8 cellular contexts compared by ENCODE assay signal in the genomic region with DNA sequence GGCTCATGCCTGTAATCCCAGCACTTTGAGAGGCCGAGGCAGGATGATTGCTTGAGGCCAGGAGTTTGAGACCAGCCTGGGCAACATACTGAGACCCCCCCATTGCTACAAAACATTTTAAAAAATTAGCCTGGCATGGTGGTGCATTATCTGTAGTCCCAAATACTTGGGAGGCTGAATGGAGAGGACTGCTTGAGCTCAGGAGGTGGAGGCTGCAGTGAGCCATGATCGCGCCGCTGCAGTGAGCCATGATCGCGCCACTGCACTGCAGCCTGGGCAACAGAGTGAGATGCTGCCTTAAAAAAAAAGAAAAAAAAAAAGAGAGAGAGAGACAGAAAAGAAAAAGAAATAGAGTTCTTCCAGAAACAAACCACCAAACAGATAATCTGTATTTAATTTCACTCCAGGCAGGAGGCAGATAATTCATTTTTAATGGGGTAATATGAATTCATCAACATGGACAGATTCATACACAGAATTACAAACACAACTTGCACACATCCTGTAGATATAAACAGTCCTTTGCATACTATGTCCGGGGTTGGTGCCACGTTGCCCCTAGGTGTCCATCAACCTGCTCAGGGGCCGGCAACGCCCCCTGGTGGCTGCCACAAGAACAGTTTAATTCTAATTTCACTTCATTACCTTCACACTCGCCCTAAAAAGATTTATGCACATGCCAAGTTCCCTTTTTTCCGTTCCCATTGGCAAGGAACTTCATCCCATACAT. TPM values are rescaled to one million over a fixed set of nuclear protein-coding genes. Genes with fewer than 3 reads are reported as not detected.
DNase-seq lines count a peak whose midpoint lies in the region; ATAC-seq, FAIRE-seq and TF ChIP-seq lines count a peak whose summit lies in the region.

No MANE protein-coding gene starts in this region.

- WGBS in GM12878 (ENCODE audit: insufficient coverage, insufficient replicate concordance, low lambda C conversion rate, missing lambda C conversion rate), result 49% methylated on average over 12 of the region's 12 CpGs

- dilution Hi-C loops in keratinocyte (cut with MboI; ENCODE audit: extremely low pct_ligation_motif_present, low sequenced_read_pairs), result loop anchor here (25.0 kb wide), 1 partner anchor 247 kb away; no protein-coding TSS in a partner anchor

- H3K36me3 ChIP-seq in GM12878 (ENCODE audit: control insufficient read depth in 2 of 2, insufficient read depth in 2 of 2, low read length in 1 of 2) (no peaks in the 10 kb centered on the region), keratinocyte (ENCODE audit: control insufficient read depth in 2 of 2, extremely low read depth in 1 of 2, insufficient read depth in 2 of 2, low read length in 2 of 2) (no peaks in the 10 kb centered on the region)

- no peak overlapping the region for H3K9ac ChIP-seq in GM12878 (ENCODE audit: control insufficient read depth, insufficient read depth, low read length)
- H3K9ac ChIP-seq in keratinocyte (ENCODE audit: control insufficient read depth, extremely low read depth, insufficient read depth, low read length), result no peak overlapping the region

- FAIRE-seq in GM19239 (lab: Jason Lieb, UNC) (peak; percentile 68), GM12878 (lab: Jason Lieb, UNC) (no peak), keratinocyte (lab: Jason Lieb, UNC) (no peak)

- DNase-seq in AML-193 (lab: John Stamatoyannopoulos, UW), result peak; percentile 59 to 71
- peak; percentile 56 for DNase-seq in GM19239 (ENCODE audit: insufficient read length, low spot score)
- DNase-seq in NAMALWA (ENCODE audit: low spot score), result peak; percentile 83
- DNase-seq in T-helper 9 cell, result peak; percentile 55
- peak; percentile 19 for DNase-seq in GM12878 (ENCODE audit: low read depth, low spot score)
- no peak for DNase-seq in keratinocyte (ENCODE audit: low read depth, low spot score)
- peak; percentile 56 to 58 for DNase-seq in stimulated activated CD4-positive, alpha-beta T cell treated with anti-CD3 and anti-CD28 coated beads, Interleukin-4, amount 100 ng/mL, for 48 hours (ENCODE audit: low read depth in 2 of 2)
- no peak for DNase-seq in dedifferentiated amniotic fluid mesenchymal stem cell (ENCODE audit: extremely low spot score)

- 0 out of 2 replicates have a peak, but pooled peaks cover 3% of the 10 kb centered on the region for H3K4me1 ChIP-seq in GM12878 (ENCODE audit: control insufficient read depth, insufficient read depth, low read length)
- H3K4me1 ChIP-seq in keratinocyte (ENCODE audit: control insufficient read depth, extremely low read depth, insufficient read depth, low read length), result peaks cover 11% of the 10 kb centered on the region

- CTCF ChIA-PET in GM12878 (lab: Yijun Ruan, JAX), result interaction anchor here (0.7 to 14.9 kb wide), 24 partner anchors 8 to 758 kb away, joined by 3 to 214 read pairs (median 7); partner anchors contain the start of genes BCL2L14, BORCS5 and MANSC1

- ATAC-seq in GM12878, result peak; percentile 90

- H3K9me3 ChIP-seq in GM12878 (replicated peaks; ENCODE audit: control insufficient read depth, insufficient read depth, low read length) (no peaks in the 10 kb centered on the region), keratinocyte (ENCODE audit: control insufficient read depth, low read depth, low read length) (no peaks in the 10 kb centered on the region)

- peak; percentile 81 to 89 (median 82) for TF ChIP-seq CTCF in GM12878 (IDR thresholded peaks at IDR 0.05 in 2 of 3, conservative IDR thresholded peaks at IDR 0.05 in 1 of 3; ENCODE audit: control insufficient read depth in 2 of 3, extremely low read depth in 1 of 3, insufficient read depth in 1 of 3, low read depth in 3 of 3, low read length in 3 of 3)
- peak; percentile 82 to 89 (median 86) for TF ChIP-seq CTCF in keratinocyte (optimal IDR thresholded peaks at IDR 0.05 in 1 of 3, IDR thresholded peaks at IDR 0.05 in 1 of 3, conservative IDR thresholded peaks at IDR 0.05 in 1 of 3; ENCODE audit: extremely low read depth in 1 of 3, insufficient read depth in 2 of 3, low read length in 3 of 3)

- no peak for TF ChIP-seq POLR2A in GM12878 (IDR thresholded peaks at IDR 0.05; ENCODE audit: low read depth, low read length)

- H2AFZ ChIP-seq in GM12878 (ENCODE audit: control insufficient read depth, low read depth, low read length), result no peak overlapping the region
- no peak overlapping the region for H2AFZ ChIP-seq in keratinocyte (ENCODE audit: control insufficient read depth, low read length)

- H3K27ac ChIP-seq in GM12878 (ENCODE audit: control insufficient read depth, insufficient read depth) (no peak overlapping the region), keratinocyte (ENCODE audit: control insufficient read depth, insufficient read depth, low read length) (no peak overlapping the region)

- intact Hi-C loops in GM12878 (cut with micrococcal nuclease; ENCODE audit: unreplicated experiment), result loop anchor here (1.0 to 2.0 kb wide), 2 partner anchors 253 to 753 kb away; no protein-coding TSS in a partner anchor

- H3K4me3 ChIP-seq in GM12878 (no peak overlapping the region), keratinocyte (ENCODE audit: control insufficient read depth in 2 of 3, extremely low read depth in 1 of 3, insufficient read depth in 2 of 3, low read depth in 1 of 3, low read length in 3 of 3) (no peak overlapping the region)

- RAD21 ChIA-PET in GM12878 (lab: Charles Lee; ENCODE audit: unreplicated experiment), result interaction anchor here (0.7 to 3.1 kb wide), 9 partner anchors 8 to 754 kb away, joined by 3 to 11 read pairs (median 3); partner anchors contain the start of gene BORCS5

- peak; percentile 58 for TF ChIP-seq RAD21 in GM12878 (IDR thresholded peaks at IDR 0.05; ENCODE audit: insufficient read depth, low read depth, low read length)

- no peaks in the 10 kb centered on the region for H4K20me1 ChIP-seq in GM12878 (ENCODE audit: control insufficient read depth, insufficient read depth)
- H4K20me1 ChIP-seq in keratinocyte (ENCODE audit: control insufficient read depth, extremely low read depth, insufficient read depth, low read length), result no peaks in the 10 kb centered on the region

- SMC1A ChIA-PET in GM12878 (lab: Charles Lee; ENCODE audit: uncharacterized antibody, unreplicated experiment), result interaction anchor here (0.6 to 4.4 kb wide), 12 partner anchors 8 to 1113 kb away, joined by 3 to 31 read pairs (median 4); partner anchors contain the start of gene LRP6

- BruUV-seq in GM12878 (replicated peaks; lab: Mats Ljungman, UMichigan), result no TSS peak

- H3K9me1 ChIP-seq in keratinocyte (ENCODE audit: control insufficient read depth, extremely low read depth, insufficient read depth, low read length), result no peaks in the 10 kb centered on the region

- H3K27me3 ChIP-seq in GM12878 (replicated peaks in 1 of 2; ENCODE audit: control insufficient read depth in 2 of 2, insufficient read depth in 2 of 2, low read length in 1 of 2) (no peaks in the 10 kb centered on the region), keratinocyte (ENCODE audit: control insufficient read depth, extremely low read depth, insufficient read depth, low read length) (no peaks in the 10 kb centered on the region)

- POLR2A ChIA-PET in GM12878 (lab: Charles Lee), result interaction anchor here (1.1 kb wide), 1 partner anchor 23 kb away, joined by 3 read pairs; the partner anchor contains the start of gene BORCS5

- H3K79me2 ChIP-seq in GM12878 (ENCODE audit: control insufficient read depth, insufficient read depth, low read length), result no peaks in the 10 kb centered on the region
- no peaks in the 10 kb centered on the region for H3K79me2 ChIP-seq in keratinocyte (ENCODE audit: control insufficient read depth, insufficient read depth, low read length)

- TF ChIP-seq EP300 in GM12878 (IDR thresholded peaks at IDR 0.05; ENCODE audit: borderline replicate concordance in 1 of 2, control insufficient read depth in 1 of 2, low read depth in 2 of 2, low read length in 2 of 2), result no peak

- no peak overlapping the region for H3K4me2 ChIP-seq in GM12878 (ENCODE audit: control insufficient read depth, insufficient read depth)
- H3K4me2 ChIP-seq in keratinocyte (ENCODE audit: control insufficient read depth, extremely low read depth, insufficient read depth, low read depth, low read length), result peak overlapping the region; percentile 18

- in situ Hi-C loops in GM12878 (cut with MboI), result loop anchor here (5.0 kb wide), 1 partner anchor 252 kb away; no protein-coding TSS in a partner anchor

RNA-seq across cellular contexts. Expression of gene MANSC1, which starts 15.9 kb away (rescaled TPM):
- not detected in 2 replicates for total RNA-seq in GM12878 (2013; cell fraction: nucleolus; rRNA removed)
- total RNA-seq in GM12878 (2014; rRNA removed), result 0.17 TPM in 1 of 2 replicates, not detected in the other
- total RNA-seq in GM12878 (2014; rRNA removed; fragmentation: Illumina TruSeq; extraction: Trizol), result 0.09 and 0.18 TPM in 2 replicates
- total RNA-seq in GM12878 (2021), result 0.19 and 0.23 TPM in 2 replicates
- not detected for polyA plus RNA-seq in GM12878 (2011; ENCODE audit: low read depth)
- 0.03 TPM in 1 of 2 replicates, not detected in the other for polyA plus RNA-seq in GM12878 (2011; rRNA removed)
- not detected in 2 replicates for polyA plus RNA-seq in GM12878 (2011; cell fraction: cytosol; rRNA removed)
- not detected in 2 replicates for polyA plus RNA-seq in GM12878 (2011; cell fraction: nucleus; rRNA removed)
- 0.17 TPM in 1 of 2 replicates, not detected in the other for polyA plus RNA-seq in GM12878 (2012)
- polyA plus RNA-seq in GM12878 (2014; fragmentation: Illumina TruSeq; extraction: Trizol), result 0.15 and 0.19 TPM in 2 replicates
- polyA plus RNA-seq in GM12878 (2014; fragmentation: Nextera tagmentation; extraction: Ambion mirVana), result under 1 TPM; 0.02 to 0.06 TPM
- polyA plus RNA-seq in GM12878 (2014; rRNA removed), result 0.08 and 0.13 TPM in 2 replicates
- under 1 TPM in 1 of 2 experiments, not detected in 1; 0.04 TPM for polyA plus RNA-seq in GM12878 (2016; fragmentation: Nextera tagmentation; extraction: Ambion mirVana)
- not detected in 2 replicates for polyA minus RNA-seq in GM12878 (2011; rRNA and poly(A)+ RNA removed)
- polyA minus RNA-seq in GM12878 (2011; cell fraction: cytosol; rRNA and poly(A)+ RNA removed), result not detected in 2 replicates
- not detected in 2 replicates for polyA minus RNA-seq in GM12878 (2011; cell fraction: nucleus; rRNA and poly(A)+ RNA removed)
- polyA plus RNA-seq in keratinocyte, result 0.91 to 1.6 TPM (median 1.1 TPM) in 3 replicates
- 4.4 TPM for polyA plus RNA-seq in keratinocyte (2011; ENCODE audit: low read depth)
- polyA plus RNA-seq in keratinocyte (2011; cell fraction: cytosol; rRNA removed), result 0.73 and 1.2 TPM in 2 replicates
- polyA plus RNA-seq in keratinocyte (2011; cell fraction: nucleus; rRNA removed), result 1.8 and 2.7 TPM in 2 replicates
- polyA plus RNA-seq in keratinocyte (2012; ENCODE audit: low replicate concordance), result 2.0 and 8.8 TPM in 2 replicates
- polyA minus RNA-seq in keratinocyte, result 0.30 to 1.3 TPM (median 0.79 TPM) in 3 replicates
- polyA minus RNA-seq in keratinocyte (2011; cell fraction: cytosol; rRNA and poly(A)+ RNA removed), result not detected
- polyA minus RNA-seq in keratinocyte (2011; cell fraction: nucleus; rRNA and poly(A)+ RNA removed), result 0.42 and 1.3 TPM in 2 replicates

RNA-seq across cellular contexts. Expression of gene BORCS5, which starts 22.7 kb away (rescaled TPM):
- 33.5 and 38.5 TPM in 2 replicates for total RNA-seq in GM12878 (2013; cell fraction: nucleolus; rRNA removed)
- 10.2 and 11.7 TPM in 2 replicates for total RNA-seq in GM12878 (2014; rRNA removed)
- total RNA-seq in GM12878 (2014; rRNA removed; fragmentation: Illumina TruSeq; extraction: Trizol), result 8.2 and 9.3 TPM in 2 replicates
- total RNA-seq in GM12878 (2021), result 23.5 and 25.9 TPM in 2 replicates
- 7.8 TPM for polyA plus RNA-seq in GM12878 (2011; ENCODE audit: low read depth)
- polyA plus RNA-seq in GM12878 (2011; rRNA removed), result 14.0 and 15.1 TPM in 2 replicates
- polyA plus RNA-seq in GM12878 (2011; cell fraction: cytosol; rRNA removed), result 27.9 and 34.5 TPM in 2 replicates
- polyA plus RNA-seq in GM12878 (2011; cell fraction: nucleus; rRNA removed), result 22.3 and 24.1 TPM in 2 replicates
- 10.0 and 13.8 TPM in 2 replicates for polyA plus RNA-seq in GM12878 (2012)
- polyA plus RNA-seq in GM12878 (2014; fragmentation: Illumina TruSeq; extraction: Trizol), result 16.0 and 17.2 TPM in 2 replicates
- 1 to 10 TPM; 1.4 to 1.7 TPM for polyA plus RNA-seq in GM12878 (2014; fragmentation: Nextera tagmentation; extraction: Ambion mirVana)
- 20.9 and 23.0 TPM in 2 replicates for polyA plus RNA-seq in GM12878 (2014; rRNA removed)
- polyA plus RNA-seq in GM12878 (2016; fragmentation: Nextera tagmentation; extraction: Ambion mirVana), result 10 to 100 TPM; 33.6 to 39.7 TPM
- 23.4 and 26.7 TPM in 2 replicates for polyA minus RNA-seq in GM12878 (2011; rRNA and poly(A)+ RNA removed)
- 13.6 and 19.5 TPM in 2 replicates for polyA minus RNA-seq in GM12878 (2011; cell fraction: cytosol; rRNA and poly(A)+ RNA removed)
- 15.5 and 29.0 TPM in 2 replicates for polyA minus RNA-seq in GM12878 (2011; cell fraction: nucleus; rRNA and poly(A)+ RNA removed)
- polyA plus RNA-seq in keratinocyte, result 5.4 to 14.1 TPM (median 5.6 TPM) in 3 replicates
- 15.7 TPM for polyA plus RNA-seq in keratinocyte (2011; ENCODE audit: low read depth)
- 11.5 and 13.5 TPM in 2 replicates for polyA plus RNA-seq in keratinocyte (2011; cell fraction: cytosol; rRNA removed)
- 9.4 and 10.6 TPM in 2 replicates for polyA plus RNA-seq in keratinocyte (2011; cell fraction: nucleus; rRNA removed)
- polyA plus RNA-seq in keratinocyte (2012; ENCODE audit: low replicate concordance), result 7.0 and 8.8 TPM in 2 replicates
- polyA minus RNA-seq in keratinocyte, result 9.5 to 14.6 TPM (median 11.3 TPM) in 3 replicates
- 10.4 TPM for polyA minus RNA-seq in keratinocyte (2011; cell fraction: cytosol; rRNA and poly(A)+ RNA removed)
- 9.5 and 18.8 TPM in 2 replicates for polyA minus RNA-seq in keratinocyte (2011; cell fraction: nucleus; rRNA and poly(A)+ RNA removed)

Comparison
In these comparisons a context has a peak if more than half of its experiments do, and no peak if none do; other contexts are left out.
1. DNase-seq: peak in AML-193 (2 of 2), GM19239 (single experiment), NAMALWA (single experiment), T-helper 9 cell (single experiment), GM12878 (single experiment) and stimulated activated CD4-positive, alpha-beta T cell treated with anti-CD3 and anti-CD28 coated beads, Interleukin-4, amount 100 ng/mL, for 48 hours (2 of 2); none in keratinocyte (single experiment) and dedifferentiated amniotic fluid mesenchymal stem cell (single experiment).